Comparison of ENCODE assay signal across 8 cellular contexts in the genomic region with DNA sequence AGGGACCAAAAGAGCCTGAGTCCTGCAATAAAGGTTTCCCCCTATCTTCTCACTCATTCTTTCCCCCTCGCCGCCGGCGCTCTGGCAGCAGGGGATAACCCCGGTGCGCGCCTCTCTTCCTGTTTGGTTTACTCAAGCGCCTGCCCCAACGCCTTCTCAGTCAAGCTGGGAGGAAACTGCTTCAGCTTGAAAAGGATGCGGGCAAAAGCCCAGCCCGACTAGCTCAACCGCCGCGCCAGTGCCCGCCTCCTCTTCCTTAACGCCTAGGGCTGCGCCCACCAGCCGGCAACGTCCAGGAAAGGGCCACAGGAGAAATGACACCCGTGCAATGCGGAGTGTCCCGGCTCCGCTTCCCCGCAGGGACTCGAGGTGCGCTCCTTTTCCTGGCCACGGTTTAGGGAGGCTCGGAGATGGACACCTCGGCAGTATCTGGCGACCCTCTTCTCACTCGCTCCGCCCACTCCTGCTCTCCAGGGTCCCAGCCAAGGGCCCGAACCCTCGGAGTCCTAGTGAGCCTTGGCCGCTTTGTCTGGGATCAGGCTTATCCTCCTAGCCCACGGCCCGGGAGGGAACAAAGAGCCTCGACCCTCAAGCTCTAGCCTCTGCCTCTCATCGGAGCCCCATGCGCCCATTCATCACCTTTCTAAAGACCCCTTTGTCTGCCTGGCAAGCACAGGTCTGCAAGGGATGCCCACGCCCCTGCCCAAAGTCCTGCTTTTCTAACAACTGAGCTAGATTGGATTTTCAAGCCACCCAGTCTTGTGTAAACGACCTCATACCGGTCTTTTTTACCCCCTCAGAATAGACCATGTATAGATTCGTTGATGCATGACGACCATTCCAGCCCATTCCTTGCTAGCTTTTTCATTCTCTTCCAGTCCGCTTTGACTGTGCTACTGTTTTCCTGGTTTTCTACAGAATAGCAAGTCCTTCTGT. TPM values are rescaled to one million over a fixed set of nuclear protein-coding genes. Genes with fewer than 3 reads are reported as not detected.
DNase-seq lines count a peak whose midpoint lies in the region; ATAC-seq and TF ChIP-seq lines count a peak whose summit lies in the region.

No MANE protein-coding gene starts in this region.

- H3K36me3 Mint-ChIP-seq in Calu3 (ENCODE audit: insufficient read depth, unreplicated experiment) = no peaks in the 10 kb centered on the region

- H3K27ac ChIP-seq in SJSA1 = no peak overlapping the region

- peak overlapping the region; percentile 49 for H3K4me3 Mint-ChIP-seq in Calu3 (ENCODE audit: low read depth, unreplicated experiment)

- intact Hi-C loops in Calu3 (cut with micrococcal nuclease; ENCODE audit: unreplicated experiment) (loop anchor here (10.0 kb wide), 1 partner anchor 314 kb away; no protein-coding TSS in a partner anchor), left ventricle myocardium superior (cut with micrococcal nuclease) (no loop called here)

- H3K36me3 ChIP-seq in SJSA1 = no peaks in the 10 kb centered on the region

- no peak overlapping the region for H3K27ac Mint-ChIP-seq in Calu3 (ENCODE audit: unreplicated experiment)

- peak; percentile 34 for ATAC-seq in GM21447 (IDR thresholded peaks at IDR 0.05; ENCODE audit: unreplicated experiment)
- ATAC-seq in left ventricle myocardium superior = peak; percentile 61

- H3K27me3 Mint-ChIP-seq in Calu3 (ENCODE audit: unreplicated experiment) = no peaks in the 10 kb centered on the region

- DNase-seq in Calu3 (no peak), KG1 (lab: John Stamatoyannopoulos, UW) (peak; percentile 72), SJSA1 (ENCODE audit: low read depth in 1 of 2, low spot score in 2 of 2) (peak in 1 of 2 experiments; percentile 49), left ventricle myocardium superior (peak; percentile 76), renal cortical epithelial cell (ENCODE audit: low read depth) (peak; percentile 35), cerebellar nuclear complex (lab: John Stamatoyannopoulos, UW) (no peak)
- DNase-seq in activated naive CD4-positive, alpha-beta T cell treated with anti-CD3 and anti-CD28 coated beads, Interleukin-2, amount 50 U/mL, for 16 hours = peak; percentile 93

- BruUV-seq in Calu3 (replicated peaks; lab: Mats Ljungman, UMichigan) = no TSS peak

- H3K9me3 Mint-ChIP-seq in Calu3 (ENCODE audit: low read depth, unreplicated experiment) = peaks cover 3% of the 10 kb centered on the region

- H3K27me3 ChIP-seq in SJSA1 (replicated peaks) = peaks cover 49% of the 10 kb centered on the region

- H3K4me1 Mint-ChIP-seq in Calu3 (ENCODE audit: low read depth, unreplicated experiment) = peaks cover 21% of the 10 kb centered on the region

- H3K4me1 ChIP-seq in SJSA1 (replicated peaks) = peaks cover 4% of the 10 kb centered on the region; the same call in 1 of the 2 replicates

- TF ChIP-seq CTCF in Calu3 (IDR thresholded peaks at IDR 0.05; ENCODE audit: unreplicated experiment) = no peak

- 0 out of 2 replicates have a peak, but pooled peaks cover 3% of the 10 kb centered on the region for H3K9me3 ChIP-seq in SJSA1 (replicated peaks)

- peak overlapping the region; percentile 21 for H3K4me3 ChIP-seq in SJSA1

- CTCF ChIA-PET in Calu3 (lab: Charles Lee) = no interaction called here

RNA-seq across cellular contexts. Expression of a gene that starts 2.0 kb away (rescaled TPM):
- total RNA-seq in Calu3 (2022) (not detected in 2 replicates), left ventricle myocardium superior (5.4 TPM), renal cortical epithelial cell (0.17 and 3.9 TPM in 2 replicates)
- total RNA-seq in SJSA1 (2014; rRNA removed; shearing (Covaris generic)) = not detected in 2 replicates

Comparison
In these comparisons a context has a peak if more than half of its experiments do, and no peak if none do; other contexts are left out.
1. DNase-seq: peak in KG1 (single experiment), activated naive CD4-positive, alpha-beta T cell treated with anti-CD3 and anti-CD28 coated beads, Interleukin-2, amount 50 U/mL, for 16 hours (single experiment), left ventricle myocardium superior (single experiment) and renal cortical epithelial cell (single experiment); none in Calu3 (single experiment) and cerebellar nuclear complex (0 of 2).